ENCODE assay signal across 16 cellular contexts in genomic region chr6:15256538-15257222, GRCh38. TPM values are rescaled to one million over a fixed set of nuclear protein-coding genes. Genes with fewer than 3 reads are reported as not detected.
DNase-seq lines count a peak whose midpoint lies in the region; ATAC-seq, FAIRE-seq and TF ChIP-seq lines count a peak whose summit lies in the region.
"Had no signal": no experiment of that assay in that cellular context is flagged by ENCODE, and none has a peak within 500 bp of the region (broad histone marks: within the 10 kb centered on the region; RNA-seq: fewer than 3 reads in every experiment).

No MANE protein-coding gene starts in this region.

- no peak overlapping the region for H3K9ac ChIP-seq in iPS-15b (ENCODE audit: low read depth, low read length)

- 61 to 67% (median 64%) methylated on average over 8 of the region's 8 CpGs for WGBS in small intestine, 3 donors

- H3K36me3 ChIP-seq in iPS-15b (ENCODE audit: control insufficient read depth, insufficient read depth, low read length) = peaks cover 5% of the 10 kb centered on the region
- H3K36me3 ChIP-seq in small intestine (ENCODE audit: control insufficient read depth in 2 of 2, insufficient read depth in 2 of 2, low read length in 2 of 2) = no peaks in the 10 kb centered on the region
- H3K36me3 ChIP-seq: tibial artery had no signal

- H3K4me3 ChIP-seq in iPS-15b (ENCODE audit: low read depth, low read length) (peak overlapping the region; percentile 14), small intestine (ENCODE audit: low read depth in 1 of 2, low read length in 2 of 2) (no peak overlapping the region)
- H3K4me3 ChIP-seq: tibial artery had no signal

- intact Hi-C loops in activated B cell treated with CpG ODN at 0.5 μM for 24 hours (cut with micrococcal nuclease) = loop anchor here (1.0 kb wide), 1 partner anchor 10 kb away; no protein-coding TSS in a partner anchor

- no peaks in the 10 kb centered on the region for H3K9me3 ChIP-seq in iPS-15b (ENCODE audit: control insufficient read depth, insufficient read depth, low read length)
- no peaks in the 10 kb centered on the region for H3K9me3 ChIP-seq in small intestine (ENCODE audit: control insufficient read depth, low read depth)
- H3K9me3 ChIP-seq: tibial artery had no signal

- no peak for DNase-seq in activated T-cell treated with anti-CD3 and anti-CD28 coated beads, Interleukin-2, amount 50 U/mL, for 72 hours
- no peak for DNase-seq in activated T-cell treated with anti-CD3 and anti-CD28 coated beads for 4 hours
- no peak for DNase-seq in activated B cell treated with CpG ODN at 0.5 μM for 24 hours
- no peak for DNase-seq in small intestine
- no peak for DNase-seq in NCI-H526 (lab: John Stamatoyannopoulos, UW)
- DNase-seq in NK-92 treated with Interleukin-12 subunit alpha and Interleukin-12 subunit beta, amount 100 ng/mL, for 24 hours (lab: John Stamatoyannopoulos, UW) = no peak
- no peak for DNase-seq in activated CD4-positive, CD25-positive, alpha-beta regulatory T cell treated with anti-CD3 and anti-CD28 coated beads, Interleukin-2, amount 50 U/mL, for 72 hours
- DNase-seq: activated T-cell treated with anti-CD3 and anti-CD28 coated beads, Interleukin-2, amount 50 U/mL, for 4 hours; DMS153; Kasumi-1; NCI-H2029 treated with DMSO at 0.1 percent for 48 hours; stimulated activated CD4-positive, alpha-beta T cell treated with anti-CD3 and anti-CD28 coated beads, Interleukin-12 subunit alpha, Interleukin-12 subunit beta, amount 100 ng/mL, for 4 hours; tibial artery had no signal

- peaks cover 99% of the 10 kb centered on the region for H3K4me1 Mint-ChIP-seq in activated T-cell treated with anti-CD3 and anti-CD28 coated beads, Interleukin-2, amount 50 U/mL, for 72 hours (ENCODE audit: low read depth)
- H3K4me1 Mint-ChIP-seq in activated B cell treated with CpG ODN at 0.5 μM for 24 hours = peaks cover 97% of the 10 kb centered on the region

- no peaks in the 10 kb centered on the region for H3K27me3 Mint-ChIP-seq in activated T-cell treated with anti-CD3 and anti-CD28 coated beads, Interleukin-2, amount 50 U/mL, for 72 hours (ENCODE audit: low read depth)
- no peaks in the 10 kb centered on the region for H3K27me3 Mint-ChIP-seq in activated B cell treated with CpG ODN at 0.5 μM for 24 hours

- peaks cover 67% of the 10 kb centered on the region for H3K4me1 ChIP-seq in iPS-15b (ENCODE audit: control insufficient read depth, insufficient read depth, low read length)
- peaks cover 29 to 43% of the 10 kb centered on the region in 2 donors for H3K4me1 ChIP-seq in small intestine (ENCODE audit: control insufficient read depth in 2 of 2, insufficient read depth in 1 of 2, low read depth in 1 of 2, low read length in 1 of 2)

- H3K27ac ChIP-seq in small intestine (ENCODE audit: low read depth in 1 of 2, low read length in 1 of 2) = peak overlapping the region; percentile 51 to 69
- H3K27ac ChIP-seq: tibial artery had no signal

- ATAC-seq in activated T-cell treated with anti-CD3 and anti-CD28 coated beads, Interleukin-2, amount 50 U/mL, for 72 hours (replicated peaks in 1 of 2) = no peak
- ATAC-seq in activated B cell treated with CpG ODN at 0.5 μM for 24 hours (ENCODE audit: low read depth) = no peak

- FAIRE-seq in small intestine (lab: Jason Lieb, UNC) = no peak
- FAIRE-seq: A204.1, endometrium had no signal

- H3K27ac Mint-ChIP-seq in activated T-cell treated with anti-CD3 and anti-CD28 coated beads, Interleukin-2, amount 50 U/mL, for 72 hours = peak overlapping the region; percentile 78
- H3K27ac Mint-ChIP-seq in activated B cell treated with CpG ODN at 0.5 μM for 24 hours = peak overlapping the region; percentile 56

- no peak for TF ChIP-seq CTCF in activated B cell treated with CpG ODN at 0.5 μM for 24 hours (IDR thresholded peaks at IDR 0.05)

- POLR2A ChIA-PET in activated B cell treated with CpG ODN at 0.5 μM for 24 hours (lab: Charles Lee) = interaction anchor here (1.6 kb wide), 1 partner anchor 11 kb away, joined by 14 read pairs; the partner anchor contains the start of gene JARID2

- no peaks in the 10 kb centered on the region for H3K27me3 ChIP-seq in iPS-15b (ENCODE audit: control insufficient read depth, insufficient read depth, low read length)
- no peaks in the 10 kb centered on the region for H3K27me3 ChIP-seq in small intestine (ENCODE audit: control insufficient read depth in 2 of 2, insufficient read depth in 2 of 2, low read length in 2 of 2)
- H3K27me3 ChIP-seq: tibial artery had no signal

- peak overlapping the region; percentile 22 to 73 for H3K4me3 Mint-ChIP-seq in activated T-cell treated with anti-CD3 and anti-CD28 coated beads, Interleukin-2, amount 50 U/mL, for 72 hours
- H3K4me3 Mint-ChIP-seq in activated B cell treated with CpG ODN at 0.5 μM for 24 hours = no peak overlapping the region
- H3K4me3 Mint-ChIP-seq: activated T-cell treated with anti-CD3 and anti-CD28 coated beads, Interleukin-2, amount 50 U/mL, for 4 hours had no signal

- no peaks in the 10 kb centered on the region for H3K9me3 Mint-ChIP-seq in activated T-cell treated with anti-CD3 and anti-CD28 coated beads, Interleukin-2, amount 50 U/mL, for 72 hours
- no peaks in the 10 kb centered on the region for H3K9me3 Mint-ChIP-seq in activated B cell treated with CpG ODN at 0.5 μM for 24 hours
- H3K9me3 Mint-ChIP-seq: activated T-cell treated with anti-CD3 and anti-CD28 coated beads, Interleukin-2, amount 50 U/mL, for 4 hours had no signal

- H3K36me3 Mint-ChIP-seq in activated T-cell treated with anti-CD3 and anti-CD28 coated beads, Interleukin-2, amount 50 U/mL, for 72 hours (ENCODE audit: insufficient read depth in 2 of 2) = peaks cover 20 to 39% of the 10 kb centered on the region in 2 donors
- H3K36me3 Mint-ChIP-seq in activated B cell treated with CpG ODN at 0.5 μM for 24 hours (ENCODE audit: low read depth) = peaks cover 6% of the 10 kb centered on the region

- CTCF ChIA-PET in activated B cell treated with CpG ODN at 0.5 μM for 24 hours (lab: Charles Lee) = interaction anchor here (1.3 kb wide), 1 partner anchor 43 kb away, joined by 3 read pairs; no protein-coding TSS in a partner anchor

RNA-seq across cellular contexts. Expression of gene JARID2, which starts 10.8 kb away (rescaled TPM):
- total RNA-seq in activated T-cell treated with anti-CD3 and anti-CD28 coated beads, Interleukin-2, amount 50 U/mL, for 72 hours = 10 to 100 TPM; 37.9 to 53.0 TPM
- 27.0 and 28.5 TPM in 2 replicates for total RNA-seq in activated B cell treated with CpG ODN at 0.5 μM for 24 hours
- 1 to 10 TPM; 4.9 to 8.0 (median 5.4) TPM for polyA plus RNA-seq in small intestine
